30 cellular contexts compared by ENCODE assay signal in genomic region chr3:29481969-29482767, GRCh38.
"Had no signal": no experiment of that assay in that cellular context is flagged by ENCODE, and none has a peak within 500 bp of the region (broad histone marks: within the 10 kb centered on the region; RNA-seq: fewer than 3 reads in every experiment).

No MANE protein-coding gene starts in this region.

- H3K4me3 ChIP-seq: esophagus muscularis mucosa, left ventricle myocardium inferior, lung, neural progenitor cell, spleen, transverse colon had no signal

- H3K4me3 Mint-ChIP-seq: activated CD8-positive, alpha-beta memory T cell treated with anti-CD3 and anti-CD28 coated beads, Interleukin-2, amount 10 ng/mL, durations not matched to agents 7 days and 5 days; activated CD8-positive, alpha-beta T cell treated with anti-CD3 and anti-CD28 coated beads, Interleukin-2, amount 10 ng/mL, durations not matched to agents 7 days and 5 days; activated naive CD4-positive, alpha-beta T cell treated with anti-CD3 and anti-CD28 coated beads, Interleukin-2, amount 50 U/mL, for 24 hours; activated naive CD8-positive, alpha-beta T cell treated with anti-CD3 and anti-CD28 coated beads, Interleukin-2, amount 50 U/mL, for 24 hours; central memory CD8-positive, alpha-beta T cell; natural killer cell; neural progenitor cell had no signal

- H3K9me3 ChIP-seq: esophagus muscularis mucosa, left ventricle myocardium inferior, spleen, transverse colon had no signal

- H3K36me3 ChIP-seq: esophagus muscularis mucosa, left ventricle myocardium inferior, neural progenitor cell, spleen, transverse colon had no signal

- DNase-seq: activated CD4-positive, alpha-beta T cell treated with anti-CD3 and anti-CD28 coated beads, Interleukin-2, amount 50 U/mL, for 1 hour; activated CD4-positive, CD25-positive, alpha-beta regulatory T cell treated with anti-CD3 and anti-CD28 coated beads, Interleukin-2, amount 50 U/mL, for 72 hours; activated CD8-positive, alpha-beta memory T cell treated with anti-CD3 and anti-CD28 coated beads, Interleukin-2, amount 10 ng/mL, durations not matched to agents 7 days and 5 days; activated CD8-positive, alpha-beta T cell treated with anti-CD3 and anti-CD28 coated beads, Interleukin-2, amount 10 ng/mL, durations not matched to agents 7 days and 5 days; activated naive CD8-positive, alpha-beta T cell treated with anti-CD3 and anti-CD28 coated beads, Interleukin-2, amount 50 U/mL, for 24 hours; activated T-cell treated with anti-CD3 and anti-CD28 coated beads, Interleukin-2, amount 50 U/mL, for 48 hours; amygdala; dermis blood vessel endothelial cell; effector CD4-positive, alpha-beta T cell; left ventricle myocardium inferior; mesendoderm; natural killer cell; occipital lobe; spleen; stimulated activated naive CD4-positive, alpha-beta T cell; T-helper 9 cell; transverse colon had no signal

- H3K4me1 Mint-ChIP-seq: activated CD8-positive, alpha-beta memory T cell treated with anti-CD3 and anti-CD28 coated beads, Interleukin-2, amount 10 ng/mL, durations not matched to agents 7 days and 5 days; activated naive CD4-positive, alpha-beta T cell treated with anti-CD3 and anti-CD28 coated beads, Interleukin-2, amount 50 U/mL, for 24 hours; activated naive CD8-positive, alpha-beta T cell treated with anti-CD3 and anti-CD28 coated beads, Interleukin-2, amount 50 U/mL, for 24 hours; central memory CD8-positive, alpha-beta T cell; natural killer cell; neural progenitor cell had no signal

- H3K36me3 Mint-ChIP-seq: activated CD8-positive, alpha-beta memory T cell treated with anti-CD3 and anti-CD28 coated beads, Interleukin-2, amount 10 ng/mL, durations not matched to agents 7 days and 5 days; activated naive CD4-positive, alpha-beta T cell treated with anti-CD3 and anti-CD28 coated beads, Interleukin-2, amount 50 U/mL, for 24 hours; natural killer cell; neural progenitor cell had no signal

- H3K4me1 ChIP-seq: neural progenitor cell, parathyroid adenoma, spleen, transverse colon had no signal

- H3K27me3 ChIP-seq: esophagus muscularis mucosa, neural progenitor cell, spleen, transverse colon had no signal

- H3K27ac ChIP-seq: esophagus muscularis mucosa, left ventricle myocardium inferior, neural progenitor cell, parathyroid adenoma, spleen, transverse colon, VCaP had no signal

- H3K27me3 Mint-ChIP-seq: activated CD8-positive, alpha-beta memory T cell treated with anti-CD3 and anti-CD28 coated beads, Interleukin-2, amount 10 ng/mL, durations not matched to agents 7 days and 5 days; activated naive CD8-positive, alpha-beta T cell treated with anti-CD3 and anti-CD28 coated beads, Interleukin-2, amount 50 U/mL, for 24 hours; central memory CD8-positive, alpha-beta T cell had no signal

- H3K9me3 Mint-ChIP-seq: activated naive CD8-positive, alpha-beta T cell treated with anti-CD3 and anti-CD28 coated beads, Interleukin-2, amount 50 U/mL, for 24 hours; activated T-helper 2 cell treated with anti-CD3 and anti-CD28 coated beads, Interferon-gamma antibody, Interleukin-2, Interleukin-4, amounts not matched to agents 10 μg/mL and 5 μg/mL and 100 μg/mL, durations not matched to agents 14 hours and 24 hours and 36 hours; neural progenitor cell had no signal

- ATAC-seq: activated CD8-positive, alpha-beta memory T cell treated with anti-CD3 and anti-CD28 coated beads, Interleukin-2, amount 10 ng/mL, durations not matched to agents 7 days and 5 days; activated CD8-positive, alpha-beta T cell treated with anti-CD3 and anti-CD28 coated beads, Interleukin-2, amount 10 ng/mL, durations not matched to agents 7 days and 5 days; activated naive CD8-positive, alpha-beta T cell treated with anti-CD3 and anti-CD28 coated beads, Interleukin-2, amount 50 U/mL, for 24 hours; natural killer cell; right cardiac atrium had no signal

- FAIRE-seq: frontal cortex, islet of Langerhans, TTC549, urothelium cell line had no signal

- H3K27ac Mint-ChIP-seq: activated CD8-positive, alpha-beta memory T cell treated with anti-CD3 and anti-CD28 coated beads, Interleukin-2, amount 10 ng/mL, durations not matched to agents 7 days and 5 days; activated CD8-positive, alpha-beta T cell treated with anti-CD3 and anti-CD28 coated beads, Interleukin-2, amount 10 ng/mL, durations not matched to agents 7 days and 5 days; activated naive CD4-positive, alpha-beta T cell treated with anti-CD3 and anti-CD28 coated beads, Interleukin-2, amount 50 U/mL, for 24 hours; activated naive CD8-positive, alpha-beta T cell treated with anti-CD3 and anti-CD28 coated beads, Interleukin-2, amount 50 U/mL, for 24 hours; activated T-helper 2 cell treated with anti-CD3 and anti-CD28 coated beads, Interferon-gamma antibody, Interleukin-2, Interleukin-4, amounts not matched to agents 10 μg/mL and 5 μg/mL and 100 μg/mL, durations not matched to agents 14 hours and 24 hours and 36 hours; natural killer cell; neural progenitor cell had no signal
